16 cellular contexts compared by ENCODE assay signal in genomic region chr16:51237207-51237606, GRCh38.
DNase-seq lines count a peak whose midpoint lies in the region; ATAC-seq, FAIRE-seq and TF ChIP-seq lines count a peak whose summit lies in the region.
"Had no signal": no experiment of that assay in that cellular context is flagged by ENCODE, and none has a peak within 500 bp of the region (broad histone marks: within the 10 kb centered on the region; RNA-seq: fewer than 3 reads in every experiment).

No MANE protein-coding gene starts in this region.

- H4K91ac ChIP-seq in trophoblast cell (ENCODE audit: low read depth, low read length) = no peak overlapping the region

- H3K4ac ChIP-seq in trophoblast cell (ENCODE audit: low read depth, low read length) = no peak overlapping the region

- no peak overlapping the region for H3K4me3 ChIP-seq in HepG2 (replicated peaks in 1 of 3; ENCODE audit: insufficient read depth in 1 of 3, low read depth in 2 of 3, low read length in 3 of 3)
- no peak overlapping the region for H3K4me3 ChIP-seq in right lobe of liver
- no peak overlapping the region for H3K4me3 ChIP-seq in fibroblast of the aortic adventitia (ENCODE audit: low read depth, low read length)
- H3K4me3 ChIP-seq in trophoblast cell (ENCODE audit: low read depth, low read length) = no peak overlapping the region
- no peak overlapping the region for H3K4me3 ChIP-seq in lower leg skin (ENCODE audit: low read depth, poor library complexity, severe bottlenecking)
- H3K4me3 ChIP-seq: SJCRH30 had no signal

- no peak overlapping the region for H2BK120ac ChIP-seq in trophoblast cell (ENCODE audit: insufficient read depth, low read length, poor library complexity)

- no peak for TF ChIP-seq RAD21 in HepG2 (CRISPR knock-in tag; IDR thresholded peaks at IDR 0.05)

- TF ChIP-seq EP300 in HepG2 (IDR thresholded peaks at IDR 0.05; ENCODE audit: low read depth in 2 of 2, low read length in 2 of 2) (no peak), HepG2 (CRISPR knock-in tag; IDR thresholded peaks at IDR 0.05; ENCODE audit: borderline replicate concordance) (no peak)

- no peak overlapping the region for H2BK12ac ChIP-seq in trophoblast cell (ENCODE audit: low read length)

- no peak for TF ChIP-seq POLR2A in HepG2 (IDR thresholded peaks at IDR 0.05; ENCODE audit: insufficient read depth in 1 of 2, low read depth in 2 of 2, low read length in 2 of 2)
- TF ChIP-seq POLR2A in right lobe of liver (IDR thresholded peaks at IDR 0.05) = no peak
- TF ChIP-seq POLR2A in lower leg skin (IDR thresholded peaks at IDR 0.05) = no peak

- H3K4me1 ChIP-seq in HepG2 (ENCODE audit: insufficient read depth, low read length) (peaks cover 42% of the 10 kb centered on the region), right lobe of liver (peaks cover 0 to 24% (median 5%) of the 10 kb centered on the region in 4 donors), trophoblast cell (ENCODE audit: control insufficient read depth in 1 of 2, insufficient read depth in 2 of 2, low read length in 2 of 2) (no peaks in the 10 kb centered on the region)
- H3K4me1 ChIP-seq: SJCRH30 had no signal

- no peak overlapping the region for H3K27ac ChIP-seq in HepG2 (ENCODE audit: extremely low read length, insufficient read depth, low read length)
- H3K27ac ChIP-seq in right lobe of liver = no peak overlapping the region
- no peak overlapping the region for H3K27ac ChIP-seq in trophoblast cell (ENCODE audit: low read depth, low read length)
- H3K27ac ChIP-seq: RWPE1, SJCRH30 had no signal

- H3K9ac ChIP-seq in HepG2 (ENCODE audit: insufficient read depth, low read depth, low read length) = no peak overlapping the region
- H3K9ac ChIP-seq in trophoblast cell (ENCODE audit: low read length) = no peak overlapping the region

- no peaks in the 10 kb centered on the region for H3K79me1 ChIP-seq in trophoblast cell (ENCODE audit: low read length)

- no peaks in the 10 kb centered on the region for H4K20me1 ChIP-seq in HepG2 (ENCODE audit: insufficient read depth, low read length)

- no peak overlapping the region for H2BK5ac ChIP-seq in trophoblast cell (ENCODE audit: low read depth, low read length, poor library complexity)

- POLR2A ChIA-PET in HepG2 (lab: Yijun Ruan, JAX) = interaction anchor here (2.7 kb wide), 1 partner anchor 85 kb away, joined by 14 read pairs; no protein-coding TSS in a partner anchor

- no peak for FAIRE-seq in HepG2 (lab: Jason Lieb, UNC)

- intact Hi-C loops in HepG2 (cut with micrococcal nuclease; ENCODE audit: unreplicated experiment) = loop anchor here (5.0 kb wide), 2 partner anchors 80 to 180 kb away; no protein-coding TSS in a partner anchor
- intact Hi-C loops in right lobe of liver (cut with DNase I) = no loop called here
- intact Hi-C loops in lower leg skin (cut with DNase I; ENCODE audit: low total_unique reads) = no loop called here

- CTCF ChIA-PET in HepG2 (lab: Yijun Ruan, JAX; ENCODE audit: low intra/inter-chr PET ratio, low total read pairs) = no interaction called here

- H3K79me2 ChIP-seq in HepG2 (ENCODE audit: insufficient read depth, low read length) (no peaks in the 10 kb centered on the region), trophoblast cell (ENCODE audit: control insufficient read depth, insufficient read depth, low read length, poor library complexity) (no peaks in the 10 kb centered on the region)

- BruUV-seq in HepG2 (replicated peaks; lab: Mats Ljungman, UMichigan) = no TSS peak

- no peak overlapping the region for H3K14ac ChIP-seq in trophoblast cell (ENCODE audit: low read length)

- DNase-seq in HepG2 (ENCODE audit: low spot score) (no peak), right lobe of liver (no peak), fibroblast of the aortic adventitia (ENCODE audit: low read depth) (peak; percentile 13), trophoblast cell (no peak), lower leg skin (ENCODE audit: low spot score in 2 of 2) (no peak), NCI-H2081 treated with DMSO at 0.1 percent for 48 hours (lab: John Stamatoyannopoulos, UW) (no peak)
- DNase-seq: 8988T; CD4-positive, alpha-beta memory T cell; DMS79 treated with DMSO at 0.1 percent for 48 hours; GOT3; NCI-H1694 treated with DMSO at 0.1 percent for 48 hours; NCI-H446; SJCRH30 had no signal

- H2AFZ ChIP-seq in HepG2 (ENCODE audit: low read length) (no peak overlapping the region), trophoblast cell (ENCODE audit: insufficient read depth, low read length, poor library complexity) (no peak overlapping the region)

- H4K12ac ChIP-seq in trophoblast cell (ENCODE audit: low read depth, low read length) = no peak overlapping the region

- H3K36me3 ChIP-seq in HepG2 (replicated peaks in 1 of 2; ENCODE audit: control insufficient read depth in 1 of 2, insufficient read depth in 2 of 2, low read length in 2 of 2) (no peaks in the 10 kb centered on the region), right lobe of liver (no peaks in the 10 kb centered on the region), trophoblast cell (ENCODE audit: control insufficient read depth in 1 of 2, insufficient read depth in 2 of 2, low read length in 2 of 2) (no peaks in the 10 kb centered on the region)
- H3K36me3 ChIP-seq: SJCRH30 had no signal

- no peak overlapping the region for H4K8ac ChIP-seq in trophoblast cell (ENCODE audit: low read depth, low read length)

- 47% methylated on average over 2 of the region's 2 CpGs for WGBS in HepG2 (ENCODE audit: low lambda C conversion rate)
- WGBS in right lobe of liver (ENCODE audit: insufficient coverage, low coverage, low lambda C conversion rate, missing lambda C conversion rate) = 89% methylated on average over 1 of the region's 2 CpGs
- WGBS in trophoblast cell (ENCODE audit: extremely low coverage, insufficient coverage, insufficient read length) = no CpG with 5 or more reads among the region's 2 CpGs
- WGBS in lower leg skin, 2 donors = 53 to 76% methylated on average over 2 of the region's 2 CpGs

- peak; percentile 7; the same call in 1 of the 3 replicates for ATAC-seq in HepG2
- ATAC-seq in right lobe of liver = no peak
- ATAC-seq in GM19328 (IDR thresholded peaks at IDR 0.05; ENCODE audit: unreplicated experiment) = no peak
- ATAC-seq in HG03039 (IDR thresholded peaks at IDR 0.05; ENCODE audit: unreplicated experiment) = no peak

- in situ Hi-C loops in HepG2 (cut with HindIII; ENCODE audit: extremely low pct_ligation_motif_present, low pct_unique_long_range_greater_than_20kb) = no loop called here

- H3K4me2 ChIP-seq in HepG2 (ENCODE audit: low read depth, low read length) = peak overlapping the region; percentile 26
- no peak overlapping the region for H3K4me2 ChIP-seq in trophoblast cell (ENCODE audit: low read length)

- no peak overlapping the region for H3K18ac ChIP-seq in trophoblast cell (ENCODE audit: low read length)

- TF ChIP-seq CTCF in HepG2 (CRISPR knock-in tag; IDR thresholded peaks at IDR 0.05) = no peak
- no peak for TF ChIP-seq CTCF in right lobe of liver (IDR thresholded peaks at IDR 0.05)
- TF ChIP-seq CTCF in fibroblast of the aortic adventitia (IDR thresholded peaks at IDR 0.05; ENCODE audit: insufficient read depth, low read length) = no peak
- TF ChIP-seq CTCF in lower leg skin (IDR thresholded peaks at IDR 0.05) = no peak

- H2AK5ac ChIP-seq in trophoblast cell (ENCODE audit: low read length) = no peak overlapping the region

- H3K27me3 ChIP-seq in HepG2 (ENCODE audit: control insufficient read depth in 1 of 2, insufficient read depth in 2 of 2, low read length in 2 of 2) (peaks cover 0 to 7% of the 10 kb centered on the region in 2 experiments; a peak in 1 of 5 replicates), right lobe of liver (no peaks in the 10 kb centered on the region), trophoblast cell (ENCODE audit: insufficient read depth, low read length) (no peaks in the 10 kb centered on the region)

- peak overlapping the region; percentile 29 for H3K23ac ChIP-seq in trophoblast cell (ENCODE audit: low read length)

- H3K9me3 ChIP-seq in HepG2 (ENCODE audit: low read length) (no peaks in the 10 kb centered on the region), right lobe of liver (no peaks in the 10 kb centered on the region), trophoblast cell (ENCODE audit: insufficient read depth, low read depth, low read length) (peaks cover 11% of the 10 kb centered on the region)
- H3K9me3 ChIP-seq: SJCRH30 had no signal

TF ChIP-seq in HepG2, 621 proteins besides CTCF, POLR2A, EP300 and RAD21:
- TF ChIP-seq ZNF777 (CRISPR knock-in tag; IDR thresholded peaks at IDR 0.05) (no peak), SMYD3 (CRISPR knock-in tag; IDR thresholded peaks at IDR 0.05) (no peak), ZNF225 (CRISPR knock-in tag; IDR thresholded peaks at IDR 0.05) (0 out of 2 replicates have a peak, but pooled peaks have one; percentile 32), ZNF333 (CRISPR knock-in tag; IDR thresholded peaks at IDR 0.05; ENCODE audit: borderline replicate concordance) (no peak), NFRKB (IDR thresholded peaks at IDR 0.05) (no peak), SALL1 (CRISPR knock-in tag; IDR thresholded peaks at IDR 0.05) (0 out of 2 replicates have a peak, but pooled peaks have one; percentile 27), ZNF3 (CRISPR knock-in tag; IDR thresholded peaks at IDR 0.05) (no peak), PRPF4 (IDR thresholded peaks at IDR 0.05; ENCODE audit: low read depth, low read length, poor library complexity, severe bottlenecking) (no peak)
- TF ChIP-seq, protein P1, sequence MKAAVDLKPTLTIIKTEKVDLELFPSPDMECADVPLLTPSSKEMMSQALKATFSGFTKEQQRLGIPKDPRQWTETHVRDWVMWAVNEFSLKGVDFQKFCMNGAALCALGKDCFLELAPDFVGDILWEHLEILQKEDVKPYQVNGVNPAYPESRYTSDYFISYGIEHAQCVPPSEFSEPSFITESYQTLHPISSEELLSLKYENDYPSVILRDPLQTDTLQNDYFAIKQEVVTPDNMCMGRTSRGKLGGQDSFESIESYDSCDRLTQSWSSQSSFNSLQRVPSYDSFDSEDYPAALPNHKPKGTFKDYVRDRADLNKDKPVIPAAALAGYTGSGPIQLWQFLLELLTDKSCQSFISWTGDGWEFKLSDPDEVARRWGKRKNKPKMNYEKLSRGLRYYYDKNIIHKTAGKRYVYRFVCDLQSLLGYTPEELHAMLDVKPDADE (CRISPR knock-in tag; IDR thresholded peaks at IDR 0.05) = no peak
- TF ChIP-seq, protein P2, sequence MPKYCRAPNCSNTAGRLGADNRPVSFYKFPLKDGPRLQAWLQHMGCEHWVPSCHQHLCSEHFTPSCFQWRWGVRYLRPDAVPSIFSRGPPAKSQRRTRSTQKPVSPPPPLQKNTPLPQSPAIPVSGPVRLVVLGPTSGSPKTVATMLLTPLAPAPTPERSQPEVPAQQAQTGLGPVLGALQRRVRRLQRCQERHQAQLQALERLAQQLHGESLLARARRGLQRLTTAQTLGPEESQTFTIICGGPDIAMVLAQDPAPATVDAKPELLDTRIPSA (CRISPR knock-in tag; IDR thresholded peaks at IDR 0.05; ENCODE audit: borderline replicate concordance) = no peak
